16 cellular contexts compared by ENCODE assay signal in genomic region chr17:61478790-61479492, GRCh38. TPM values are rescaled to one million over a fixed set of nuclear protein-coding genes. Genes with fewer than 3 reads are reported as not detected.
"Had no signal": no experiment of that assay in that cellular context is flagged by ENCODE, and none has a peak within 500 bp of the region (broad histone marks: within the 10 kb centered on the region; RNA-seq: fewer than 3 reads in every experiment).

No MANE protein-coding gene starts in this region.

- H3K27me3 ChIP-seq: right atrium auricular region had no signal

- H3K27ac Mint-ChIP-seq: activated B cell treated with CpG ODN at 0.5 μM for 24 hours; activated naive CD4-positive, alpha-beta T cell treated with anti-CD3 and anti-CD28 coated beads, Interleukin-2, amount 50 U/mL, for 24 hours; activated T-helper 2 cell treated with anti-CD3 and anti-CD28 coated beads, Interferon-gamma antibody, Interleukin-2, Interleukin-4, amounts not matched to agents 10 μg/mL and 5 μg/mL and 100 μg/mL, durations not matched to agents 14 hours and 24 hours and 36 hours; naive thymus-derived CD8-positive, alpha-beta T cell; T-cell had no signal

- FAIRE-seq: small intestine had no signal

- DNase-seq: activated B cell treated with CpG ODN at 0.5 μM for 24 hours; central memory CD4-positive, alpha-beta T cell; effector CD4-positive, alpha-beta T cell; gastrocnemius medialis; heart right ventricle; posterior cingulate gyrus; small intestine; T-cell had no signal

- ATAC-seq: body of pancreas; gastrocnemius medialis; naive thymus-derived CD8-positive, alpha-beta T cell; T-cell had no signal

- H3K9me3 Mint-ChIP-seq: activated B cell treated with CpG ODN at 0.5 μM for 24 hours; activated naive CD4-positive, alpha-beta T cell treated with anti-CD3 and anti-CD28 coated beads, Interleukin-2, amount 50 U/mL, for 24 hours; activated T-helper 2 cell treated with anti-CD3 and anti-CD28 coated beads, Interferon-gamma antibody, Interleukin-2, Interleukin-4, amounts not matched to agents 10 μg/mL and 5 μg/mL and 100 μg/mL, durations not matched to agents 14 hours and 24 hours and 36 hours; naive thymus-derived CD8-positive, alpha-beta T cell; T-cell had no signal

- H3K36me3 Mint-ChIP-seq: activated naive CD4-positive, alpha-beta T cell treated with anti-CD3 and anti-CD28 coated beads, Interleukin-2, amount 50 U/mL, for 24 hours; naive thymus-derived CD8-positive, alpha-beta T cell; T-cell had no signal

- H3K4me3 Mint-ChIP-seq: activated B cell treated with CpG ODN at 0.5 μM for 24 hours; activated naive CD4-positive, alpha-beta T cell treated with anti-CD3 and anti-CD28 coated beads, Interleukin-2, amount 50 U/mL, for 24 hours; naive thymus-derived CD8-positive, alpha-beta T cell; T-cell had no signal

- H3K4me3 ChIP-seq: body of pancreas, coronary artery, gastrocnemius medialis, heart right ventricle, right atrium auricular region, tibial nerve had no signal

- H3K27ac ChIP-seq: body of pancreas, coronary artery, gastrocnemius medialis, heart right ventricle, right atrium auricular region, tibial nerve had no signal

- H3K9me3 ChIP-seq: body of pancreas, gastrocnemius medialis, heart right ventricle, right atrium auricular region, tibial nerve had no signal

- H3K4me1 Mint-ChIP-seq: activated B cell treated with CpG ODN at 0.5 μM for 24 hours; activated naive CD4-positive, alpha-beta T cell treated with anti-CD3 and anti-CD28 coated beads, Interleukin-2, amount 50 U/mL, for 24 hours; naive thymus-derived CD8-positive, alpha-beta T cell; T-cell had no signal

- H3K36me3 ChIP-seq: gastrocnemius medialis, heart right ventricle, right atrium auricular region, tibial nerve had no signal

- H3K4me1 ChIP-seq: body of pancreas, gastrocnemius medialis, heart right ventricle, right atrium auricular region, tibial nerve had no signal

RNA-seq across cellular contexts. Expression of gene TBX4, which starts 26.7 kb away (rescaled TPM):
- total RNA-seq: activated B cell treated with CpG ODN at 0.5 μM for 24 hours; activated T-helper 2 cell treated with anti-CD3 and anti-CD28 coated beads, Interferon-gamma antibody, Interleukin-2, Interleukin-4, amounts not matched to agents 10 μg/mL and 5 μg/mL and 100 μg/mL, durations not matched to agents 14 hours and 24 hours and 36 hours; body of pancreas; gastrocnemius medialis; heart right ventricle; kidney epithelial cell; naive thymus-derived CD8-positive, alpha-beta T cell; right atrium auricular region; T-cell; tibial nerve had no signal
- polyA plus RNA-seq: naive thymus-derived CD8-positive, alpha-beta T cell; small intestine had no signal
